11 cellular contexts compared by ENCODE assay signal in the genomic region with DNA sequence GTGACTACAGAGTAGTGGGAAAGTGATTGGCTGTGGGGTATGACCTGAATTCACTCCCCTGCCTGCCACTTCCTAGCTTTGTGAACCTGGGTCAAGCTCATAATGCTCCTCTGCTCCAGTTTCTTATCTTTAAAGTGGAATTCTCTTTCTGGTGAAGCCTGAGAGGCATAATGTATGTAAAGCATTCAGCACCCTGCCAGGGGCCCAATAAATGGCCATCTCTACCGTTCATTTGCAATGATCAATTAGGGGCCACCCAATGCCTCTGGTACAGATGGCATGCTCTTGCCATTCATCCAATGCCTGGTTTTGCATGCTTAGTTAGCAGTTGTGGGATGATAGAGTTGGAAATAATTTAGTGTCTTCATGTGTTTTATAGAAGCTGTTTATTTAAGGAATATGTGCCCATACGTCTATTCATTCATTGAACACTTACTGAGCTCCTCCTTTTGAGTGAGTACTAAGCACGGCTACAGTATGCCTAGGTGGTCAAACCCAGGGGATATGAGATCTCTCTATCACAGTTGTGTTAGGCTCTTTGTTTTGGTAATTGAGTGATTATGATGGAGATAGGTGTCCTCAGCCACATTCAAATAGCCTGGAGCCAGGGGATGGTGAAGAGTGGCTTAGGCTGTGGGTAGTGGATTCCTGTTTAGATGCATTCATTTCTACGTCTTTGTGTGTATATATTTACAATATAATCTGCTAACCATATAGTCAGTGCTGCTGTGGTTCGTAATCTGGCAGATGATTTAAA. TPM values are rescaled to one million over a fixed set of nuclear protein-coding genes. Genes with fewer than 3 reads are reported as not detected.
DNase-seq lines count a peak whose midpoint lies in the region; ATAC-seq, FAIRE-seq and TF ChIP-seq lines count a peak whose summit lies in the region.
"Had no signal": no experiment of that assay in that cellular context is flagged by ENCODE, and none has a peak within 500 bp of the region (broad histone marks: within the 10 kb centered on the region; RNA-seq: fewer than 3 reads in every experiment).

No MANE protein-coding gene starts in this region.

- TF ChIP-seq CTCF in chondrocyte (IDR thresholded peaks at IDR 0.05): no peak
- no peak for TF ChIP-seq CTCF in kidney (IDR thresholded peaks at IDR 0.05; ENCODE audit: borderline replicate concordance, extremely low read depth, insufficient read depth)

- H3K27me3 ChIP-seq in HUES64 (ENCODE audit: insufficient read depth, low read length) (no peaks in the 10 kb centered on the region), stomach smooth muscle (ENCODE audit: control insufficient read depth in 1 of 2, insufficient read depth in 2 of 2, low read length in 2 of 2) (no peaks in the 10 kb centered on the region)
- H3K27me3 ChIP-seq: body of pancreas had no signal

- H3K4me1 ChIP-seq in HUES64 (ENCODE audit: insufficient read depth, low read length) (peaks cover 87% of the 10 kb centered on the region), kidney (ENCODE audit: control insufficient read depth in 1 of 2, insufficient read depth in 1 of 2, low read depth in 1 of 2, low read length in 2 of 2) (peaks cover 17 to 45% of the 10 kb centered on the region in 2 donors), stomach smooth muscle (ENCODE audit: control insufficient read depth, insufficient read depth, low read length) (peaks cover 43% of the 10 kb centered on the region)
- H3K4me1 ChIP-seq: body of pancreas had no signal

- WGBS in HUES64: 1% methylated on average over 3 of the region's 5 CpGs

- H3K27ac ChIP-seq in HUES64 (ENCODE audit: low read depth, low read length) (peak overlapping the region; percentile 79), kidney (ENCODE audit: low read depth in 2 of 2, low read length in 2 of 2) (peak overlapping the region; percentile 65 to 71), stomach smooth muscle (ENCODE audit: low read length) (peak overlapping the region; percentile 66)

- H3K27me3 Mint-ChIP-seq in chondrocyte (ENCODE audit: low read depth): no peaks in the 10 kb centered on the region
- H3K27me3 Mint-ChIP-seq: stimulated activated memory B cell treated with anti-CD40 and anti-IgM and Interleukin-4, amounts not matched to agents 10 μg/mL and 1 μg/mL and 100 μg/mL, for 72 hours had no signal

- no peak for FAIRE-seq in kidney (lab: Jason Lieb, UNC)

- peaks cover 68% of the 10 kb centered on the region for H3K4me1 Mint-ChIP-seq in chondrocyte (ENCODE audit: low read depth)
- H3K4me1 Mint-ChIP-seq: stimulated activated memory B cell treated with anti-CD40 and anti-IgM and Interleukin-4, amounts not matched to agents 10 μg/mL and 1 μg/mL and 100 μg/mL, for 72 hours had no signal

- H3K36me3 ChIP-seq in HUES64 (ENCODE audit: insufficient read depth, low read length) (peaks cover 24% of the 10 kb centered on the region), kidney (ENCODE audit: control insufficient read depth in 1 of 2, insufficient read depth in 2 of 2, low read length in 2 of 2) (no peaks in the 10 kb centered on the region), stomach smooth muscle (ENCODE audit: control insufficient read depth in 2 of 2, insufficient read depth in 2 of 2, low read length in 2 of 2) (no peaks in the 10 kb centered on the region)

- DNase-seq in chondrocyte (ENCODE audit: low spot score) (no peak), kidney (no peak)
- DNase-seq: T1000 had no signal

- H3K9me3 Mint-ChIP-seq in chondrocyte (ENCODE audit: low read depth): no peaks in the 10 kb centered on the region
- H3K9me3 Mint-ChIP-seq: stimulated activated memory B cell treated with anti-CD40 and anti-IgM and Interleukin-4, amounts not matched to agents 10 μg/mL and 1 μg/mL and 100 μg/mL, for 72 hours had no signal

- intact Hi-C loops in kidney (cut with DNase I): no loop called here

- ATAC-seq in HG03135 (IDR thresholded peaks at IDR 0.05; ENCODE audit: unreplicated experiment) (no peak), HG03439 (IDR thresholded peaks at IDR 0.05; ENCODE audit: unreplicated experiment) (no peak), HG03521 (IDR thresholded peaks at IDR 0.05; ENCODE audit: unreplicated experiment) (no peak), GM21360 (IDR thresholded peaks at IDR 0.05; ENCODE audit: unreplicated experiment) (no peak)
- ATAC-seq: stimulated activated memory B cell treated with anti-CD40 and anti-IgM and Interleukin-4, amounts not matched to agents 10 μg/mL and 1 μg/mL and 100 μg/mL, for 72 hours had no signal

- no peaks in the 10 kb centered on the region for H3K9me3 ChIP-seq in HUES64 (ENCODE audit: insufficient read depth, low read depth, low read length)
- H3K9me3 ChIP-seq in kidney (ENCODE audit: control insufficient read depth in 1 of 2, low read length in 2 of 2): no peaks in the 10 kb centered on the region
- no peaks in the 10 kb centered on the region for H3K9me3 ChIP-seq in stomach smooth muscle (ENCODE audit: control insufficient read depth in 2 of 2, low read length in 2 of 2)
- H3K9me3 ChIP-seq: body of pancreas had no signal

- peak overlapping the region; percentile 85 for H3K27ac Mint-ChIP-seq in chondrocyte (ENCODE audit: unreplicated experiment)
- H3K27ac Mint-ChIP-seq: stimulated activated memory B cell treated with anti-CD40 and anti-IgM and Interleukin-4, amounts not matched to agents 10 μg/mL and 1 μg/mL and 100 μg/mL, for 72 hours had no signal

- H3K36me3 Mint-ChIP-seq in chondrocyte (ENCODE audit: low read depth): no peaks in the 10 kb centered on the region
- H3K36me3 Mint-ChIP-seq: stimulated activated memory B cell treated with anti-CD40 and anti-IgM and Interleukin-4, amounts not matched to agents 10 μg/mL and 1 μg/mL and 100 μg/mL, for 72 hours had no signal

- H3K4me3 ChIP-seq in HUES64 (ENCODE audit: low read length) (peak overlapping the region; percentile 38), kidney (ENCODE audit: low read length in 2 of 2) (no peak overlapping the region), stomach smooth muscle (ENCODE audit: low read length in 2 of 2) (peak overlapping the region in 1 of 2 donors; percentile 24)
- H3K4me3 ChIP-seq: body of pancreas had no signal

- no peak overlapping the region for H3K4me3 Mint-ChIP-seq in chondrocyte (ENCODE audit: unreplicated experiment)
- H3K4me3 Mint-ChIP-seq: stimulated activated memory B cell treated with anti-CD40 and anti-IgM and Interleukin-4, amounts not matched to agents 10 μg/mL and 1 μg/mL and 100 μg/mL, for 72 hours had no signal

- H3K9ac ChIP-seq in HUES64 (ENCODE audit: low read depth, low read length) (peak overlapping the region; percentile 38; the same call in 1 of the 2 replicates), kidney (ENCODE audit: low read length in 2 of 2) (no peak overlapping the region), stomach smooth muscle (ENCODE audit: low read length in 2 of 2) (no peak overlapping the region)

RNA-seq across cellular contexts. Expression of gene ZNF462, which starts 15.3 kb away (rescaled TPM):
- polyA plus RNA-seq in HUES64 (2013, experiment 1 of 2): 36.0 TPM
- polyA plus RNA-seq in HUES64 (2013, experiment 2 of 2): 35.5 TPM
- 25.8 to 53.6 TPM (median 33.3 TPM) in 3 replicates for total RNA-seq in chondrocyte
- 47.0 TPM for total RNA-seq in kidney
- polyA plus RNA-seq in kidney (ENCODE audit: insufficient read depth, low read depth, low replicate concordance): 1.8 TPM
